In genomic region chr2:66509326-66509811, GRCh38 we compare ENCODE assay signal across 14 cellular contexts.
DNase-seq lines count a peak whose midpoint lies in the region; FAIRE-seq and TF ChIP-seq lines count a peak whose summit lies in the region.
"Had no signal": no experiment of that assay in that cellular context is flagged by ENCODE, and none has a peak within 500 bp of the region (broad histone marks: within the 10 kb centered on the region; RNA-seq: fewer than 3 reads in every experiment).

No MANE protein-coding gene starts in this region.

- DNase-seq in H54 (ENCODE audit: insufficient read length, low spot score) (no peak), NCI-H526 treated with DMSO at 0.1 percent for 48 hours (lab: John Stamatoyannopoulos, UW) (peak; percentile 44), epithelial cell of esophagus (ENCODE audit: low read depth) (peak; percentile 75), neural progenitor cell (ENCODE audit: low spot score) (no peak), anterior cingulate cortex (lab: John Stamatoyannopoulos, UW) (no peak)
- DNase-seq in stimulated activated CD4-positive, alpha-beta T cell treated with anti-CD3 and anti-CD28 coated beads, Interleukin-4, amount 100 ng/mL, for 1 hour = no peak
- no peak for DNase-seq in NK-92 treated with Interleukin-12 subunit alpha and Interleukin-12 subunit beta, amount 100 ng/mL, for 24 hours (lab: John Stamatoyannopoulos, UW)
- no peak for DNase-seq in stimulated activated CD4-positive, alpha-beta T cell treated with anti-CD3 and anti-CD28 coated beads, Interleukin-2, amount 100 ng/mL, for 48 hours
- DNase-seq: CD4-positive, CD25-positive, alpha-beta regulatory T cell; cerebellar nuclear complex; naive thymus-derived CD4-positive, alpha-beta T cell; NCI-H1694; RPMI8226; stimulated activated naive CD4-positive, alpha-beta T cell treated with Interleukin-2 at 50 U/mL for 16 hours had no signal

- H3K4me1 Mint-ChIP-seq in neural progenitor cell = peaks cover 78% of the 10 kb centered on the region
- H3K4me1 Mint-ChIP-seq: CD4-positive, CD25-positive, alpha-beta regulatory T cell; naive thymus-derived CD4-positive, alpha-beta T cell had no signal

- H3K27me3 Mint-ChIP-seq in neural progenitor cell (ENCODE audit: insufficient read depth, low read depth) = no peaks in the 10 kb centered on the region
- H3K27me3 Mint-ChIP-seq: CD4-positive, CD25-positive, alpha-beta regulatory T cell had no signal

- H3F3A ChIP-seq in neural progenitor cell (ENCODE audit: low read depth) = peaks cover 22% of the 10 kb centered on the region

- peak; percentile 73 for FAIRE-seq in H54 (lab: Jason Lieb, UNC)

- H3K4me1 ChIP-seq in neural progenitor cell = peaks cover 45% of the 10 kb centered on the region

- H3K9ac ChIP-seq in neural progenitor cell = no peak overlapping the region

- peak overlapping the region; percentile 14 for H3K4me2 ChIP-seq in neural progenitor cell

- H4K20me1 ChIP-seq in neural progenitor cell (ENCODE audit: low read depth) = peaks cover 22% of the 10 kb centered on the region

- H3K27ac ChIP-seq in neural progenitor cell = no peak overlapping the region

- H3K79me2 ChIP-seq in neural progenitor cell (ENCODE audit: low read depth) = no peaks in the 10 kb centered on the region

- no peaks in the 10 kb centered on the region for H3K9me3 Mint-ChIP-seq in neural progenitor cell

- H3K36me3 ChIP-seq in neural progenitor cell = no peaks in the 10 kb centered on the region

- H3K9me3 ChIP-seq in neural progenitor cell (ENCODE audit: low read depth) = no peaks in the 10 kb centered on the region

- H3K27me3 ChIP-seq in neural progenitor cell = peaks cover 34% of the 10 kb centered on the region

- peaks cover under 1% of the 10 kb centered on the region for H3K36me3 Mint-ChIP-seq in neural progenitor cell
- H3K36me3 Mint-ChIP-seq: CD4-positive, CD25-positive, alpha-beta regulatory T cell; naive thymus-derived CD4-positive, alpha-beta T cell had no signal

- H2AFZ ChIP-seq in neural progenitor cell (replicated peaks) = no peak overlapping the region

- peak overlapping the region; percentile 28 for H3K4me3 Mint-ChIP-seq in neural progenitor cell
- H3K4me3 Mint-ChIP-seq: CD4-positive, CD25-positive, alpha-beta regulatory T cell; naive thymus-derived CD4-positive, alpha-beta T cell had no signal

- TF ChIP-seq POLR2A in H54 (IDR thresholded peaks at IDR 0.05; ENCODE audit: low read depth, low read length) = no peak

- peak overlapping the region; percentile 93 for H3K27ac Mint-ChIP-seq in neural progenitor cell
- H3K27ac Mint-ChIP-seq: CD4-positive, CD25-positive, alpha-beta regulatory T cell; naive thymus-derived CD4-positive, alpha-beta T cell had no signal

- H3K4me3 ChIP-seq in epithelial cell of esophagus (ENCODE audit: low read length) = no peak overlapping the region
- no peak overlapping the region for H3K4me3 ChIP-seq in neural progenitor cell

- TF ChIP-seq CTCF in epithelial cell of esophagus (IDR thresholded peaks at IDR 0.05; ENCODE audit: insufficient read depth, low read depth, low read length, missing control alignments) (no peak), neural progenitor cell (IDR thresholded peaks at IDR 0.05) (no peak)

Comparison
In these comparisons a context has a peak if more than half of its experiments do, and no peak if none do; other contexts are left out.
1. DNase-seq: peak in NCI-H526 treated with DMSO at 0.1 percent for 48 hours (single experiment) and epithelial cell of esophagus (single experiment); none in H54 (single experiment), neural progenitor cell (single experiment), stimulated activated CD4-positive, alpha-beta T cell treated with anti-CD3 and anti-CD28 coated beads, Interleukin-4, amount 100 ng/mL, for 1 hour (single experiment), NK-92 treated with Interleukin-12 subunit alpha and Interleukin-12 subunit beta, amount 100 ng/mL, for 24 hours (single experiment), anterior cingulate cortex (0 of 58) and stimulated activated CD4-positive, alpha-beta T cell treated with anti-CD3 and anti-CD28 coated beads, Interleukin-2, amount 100 ng/mL, for 48 hours (0 of 2).